Comparison of ENCODE assay signal across 1 cellular context in the genomic region with DNA sequence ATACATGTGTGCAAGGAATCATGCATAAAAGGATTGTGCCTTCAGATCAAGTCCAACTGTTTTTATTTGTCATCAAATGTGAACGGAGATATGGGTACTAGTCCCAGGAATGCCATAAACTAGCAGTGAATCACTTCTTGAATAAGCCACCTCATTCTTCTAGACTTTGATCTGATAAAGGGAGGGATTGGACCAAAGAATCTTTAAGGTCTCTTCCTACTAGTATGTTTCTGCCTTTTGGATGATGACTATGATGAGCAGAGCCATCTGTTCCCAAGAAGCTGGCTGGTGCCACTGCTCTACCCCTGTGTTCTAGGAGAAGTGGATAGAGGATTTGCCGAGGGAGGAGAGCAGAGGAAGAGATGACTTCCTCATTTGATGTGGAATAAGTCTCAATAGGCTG.
TF ChIP-seq lines count a peak whose summit lies in the region.

No MANE protein-coding gene starts in this region.

TF ChIP-seq in SK-N-SH treated with all-trans-retinoic acid at 6 μM for 48 hours, 23 proteins besides CTCF, POLR2A, EP300 and RAD21 (continued from another document):
- no peak for TF ChIP-seq TSHZ2 (CRISPR knock-in tag; IDR thresholded peaks at IDR 0.05)
- TF ChIP-seq GLIS3 (CRISPR knock-in tag; IDR thresholded peaks at IDR 0.05): no peak
- TF ChIP-seq, protein P1, sequence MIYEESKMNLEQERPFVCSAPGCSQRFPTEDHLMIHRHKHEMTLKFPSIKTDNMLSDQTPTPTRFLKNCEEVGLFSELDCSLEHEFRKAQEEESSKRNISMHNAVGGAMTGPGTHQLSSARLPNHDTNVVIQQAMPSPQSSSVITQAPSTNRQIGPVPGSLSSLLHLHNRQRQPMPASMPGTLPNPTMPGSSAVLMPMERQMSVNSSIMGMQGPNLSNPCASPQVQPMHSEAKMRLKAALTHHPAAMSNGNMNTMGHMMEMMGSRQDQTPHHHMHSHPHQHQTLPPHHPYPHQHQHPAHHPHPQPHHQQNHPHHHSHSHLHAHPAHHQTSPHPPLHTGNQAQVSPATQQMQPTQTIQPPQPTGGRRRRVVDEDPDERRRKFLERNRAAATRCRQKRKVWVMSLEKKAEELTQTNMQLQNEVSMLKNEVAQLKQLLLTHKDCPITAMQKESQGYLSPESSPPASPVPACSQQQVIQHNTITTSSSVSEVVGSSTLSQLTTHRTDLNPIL (CRISPR knock-in tag; IDR thresholded peaks at IDR 0.05; ENCODE audit: low read depth): no peak
- TF ChIP-seq ZNF8 (CRISPR knock-in tag; IDR thresholded peaks at IDR 0.05): no peak
- TF ChIP-seq BACH2 (CRISPR knock-in tag; IDR thresholded peaks at IDR 0.05; ENCODE audit: borderline replicate concordance): no peak
- no peak for TF ChIP-seq CSDC2 (CRISPR knock-in tag; IDR thresholded peaks at IDR 0.05)
- no peak for TF ChIP-seq PPARA (CRISPR knock-in tag; IDR thresholded peaks at IDR 0.05; ENCODE audit: borderline replicate concordance)
- TF ChIP-seq, protein P2, sequence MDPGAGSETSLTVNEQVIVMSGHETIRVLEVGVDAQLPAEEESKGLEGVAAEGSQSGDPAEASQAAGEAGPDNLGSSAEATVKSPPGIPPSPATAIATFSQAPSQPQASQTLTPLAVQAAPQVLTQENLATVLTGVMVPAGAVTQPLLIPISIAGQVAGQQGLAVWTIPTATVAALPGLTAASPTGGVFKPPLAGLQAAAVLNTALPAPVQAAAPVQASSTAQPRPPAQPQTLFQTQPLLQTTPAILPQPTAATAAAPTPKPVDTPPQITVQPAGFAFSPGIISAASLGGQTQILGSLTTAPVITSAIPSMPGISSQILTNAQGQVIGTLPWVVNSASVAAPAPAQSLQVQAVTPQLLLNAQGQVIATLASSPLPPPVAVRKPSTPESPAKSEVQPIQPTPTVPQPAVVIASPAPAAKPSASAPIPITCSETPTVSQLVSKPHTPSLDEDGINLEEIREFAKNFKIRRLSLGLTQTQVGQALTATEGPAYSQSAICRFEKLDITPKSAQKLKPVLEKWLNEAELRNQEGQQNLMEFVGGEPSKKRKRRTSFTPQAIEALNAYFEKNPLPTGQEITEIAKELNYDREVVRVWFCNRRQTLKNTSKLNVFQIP (CRISPR knock-in tag; IDR thresholded peaks at IDR 0.05; ENCODE audit: borderline replicate concordance, low read depth): no peak
- no peak for TF ChIP-seq OSR1 (CRISPR knock-in tag; IDR thresholded peaks at IDR 0.05)
